1 cellular context compared by ENCODE assay signal in the genomic region with DNA sequence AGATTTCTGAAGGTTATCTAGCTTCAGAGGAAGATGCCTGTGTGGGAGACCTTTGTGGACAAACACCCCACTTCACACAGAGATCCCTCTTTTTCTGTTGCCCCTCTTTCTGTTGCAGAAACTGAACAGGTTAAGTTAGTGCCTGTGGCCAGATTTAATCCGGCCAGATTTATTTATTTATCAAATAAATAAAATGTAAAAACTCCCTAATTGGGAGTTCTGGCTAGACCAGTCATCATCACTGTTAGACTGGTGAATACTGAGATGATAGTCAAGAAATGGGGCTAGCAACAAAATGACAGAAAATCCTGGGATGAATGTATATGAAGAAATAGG.
TF ChIP-seq lines count a peak whose summit lies in the region.

No MANE protein-coding gene starts in this region.

TF ChIP-seq in IMR-90, 13 proteins besides CTCF, POLR2A, EP300 and RAD21 (continued from another document):
- TF ChIP-seq, protein P1, sequence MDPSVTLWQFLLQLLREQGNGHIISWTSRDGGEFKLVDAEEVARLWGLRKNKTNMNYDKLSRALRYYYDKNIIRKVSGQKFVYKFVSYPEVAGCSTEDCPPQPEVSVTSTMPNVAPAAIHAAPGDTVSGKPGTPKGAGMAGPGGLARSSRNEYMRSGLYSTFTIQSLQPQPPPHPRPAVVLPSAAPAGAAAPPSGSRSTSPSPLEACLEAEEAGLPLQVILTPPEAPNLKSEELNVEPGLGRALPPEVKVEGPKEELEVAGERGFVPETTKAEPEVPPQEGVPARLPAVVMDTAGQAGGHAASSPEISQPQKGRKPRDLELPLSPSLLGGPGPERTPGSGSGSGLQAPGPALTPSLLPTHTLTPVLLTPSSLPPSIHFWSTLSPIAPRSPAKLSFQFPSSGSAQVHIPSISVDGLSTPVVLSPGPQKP (IDR thresholded peaks at IDR 0.05; ENCODE audit: borderline replicate concordance, low read depth, low read length), result no peak
- TF ChIP-seq SMC3 (IDR thresholded peaks at IDR 0.05; ENCODE audit: low read depth, low read length) (no peak), CEBPB (IDR thresholded peaks at IDR 0.05; ENCODE audit: low read depth, low read length) (no peak), USF2 (IDR thresholded peaks at IDR 0.05; ENCODE audit: low read depth, low read length) (no peak)
TF ChIP-seq in IMR-90: peak in this region for 0.
